ENCODE assay signal across 18 cellular contexts in genomic region chr6:42306439-42307140, GRCh38.
DNase-seq lines count a peak whose midpoint lies in the region; ATAC-seq, FAIRE-seq and TF ChIP-seq lines count a peak whose summit lies in the region.
"Had no signal": no experiment of that assay in that cellular context is flagged by ENCODE, and none has a peak within 500 bp of the region (broad histone marks: within the 10 kb centered on the region; RNA-seq: fewer than 3 reads in every experiment).

No MANE protein-coding gene starts in this region.

- peaks cover 2% of the 10 kb centered on the region for H3K36me3 Mint-ChIP-seq in effector memory CD8-positive, alpha-beta T cell (ENCODE audit: insufficient read depth)

- WGBS in small intestine, 3 donors: 14 to 61% (median 46%) methylated on average over 7 of the region's 7 CpGs

- CTCF ChIA-PET in HEK293 (lab: Yijun Ruan, JAX): interaction anchor here (0.6 to 2.1 kb wide), 4 partner anchors 9 to 241 kb away, joined by 3 to 14 read pairs (median 4); no protein-coding TSS in a partner anchor

- no peak overlapping the region for H3K4me3 Mint-ChIP-seq in effector memory CD8-positive, alpha-beta T cell
- H3K4me3 Mint-ChIP-seq: CD8-positive, alpha-beta memory T cell had no signal

- in situ Hi-C loops in GM13976 (cut with MboI; ENCODE audit: low sequenced_read_pairs, unreplicated experiment): no loop called here

- no peak for TF ChIP-seq CTCF in HEK293 (tag by site-specific recombination; IDR thresholded peaks at IDR 0.05)
- TF ChIP-seq CTCF in GM13976 (IDR thresholded peaks at IDR 0.05; ENCODE audit: borderline replicate concordance, control extremely low read depth, extremely low read depth, insufficient read depth, missing control alignments): no peak

- H3K9me3 ChIP-seq in HEK293 (ENCODE audit: control insufficient read depth, insufficient read depth, low read depth, low read length) (no peaks in the 10 kb centered on the region), small intestine (ENCODE audit: control insufficient read depth, low read depth) (no peaks in the 10 kb centered on the region)
- H3K9me3 ChIP-seq: BLaER1 treated with 17β-estradiol and CSF1 and Interleukin-3, amounts not matched to agents 10 nM and 100 nM; HAP-1; SJSA1 had no signal

- DNase-seq in NCI-H69 (lab: John Stamatoyannopoulos, UW): peak; percentile 38
- DNase-seq in effector memory CD8-positive, alpha-beta T cell: no peak
- peak; percentile 72 for DNase-seq in small intestine
- DNase-seq in kidney glomerular epithelial cell (lab: John Stamatoyannopoulos, UW): no peak
- no peak for DNase-seq in GM13976 (ENCODE audit: low spot score)
- DNase-seq: CD8-positive, alpha-beta memory T cell; DND-41; MM.1S; NCI-H1092; NCI-H1436 treated with DMSO at 0.1 percent for 48 hours; NCI-H2107; NCI-H510A; NCI-H774 had no signal

- H3K4me1 ChIP-seq in HEK293 (ENCODE audit: control insufficient read depth, insufficient read depth, low read length) (no peaks in the 10 kb centered on the region), small intestine (ENCODE audit: control insufficient read depth in 2 of 2, insufficient read depth in 1 of 2, low read depth in 1 of 2, low read length in 1 of 2) (peaks cover 0 to 5% of the 10 kb centered on the region in 2 donors)
- H3K4me1 ChIP-seq: HAP-1, SJSA1 had no signal

- H3K27ac ChIP-seq in HEK293 (ENCODE audit: extremely low read depth, low read depth, low read length) (no peak overlapping the region), small intestine (ENCODE audit: low read depth in 1 of 2, low read length in 1 of 2) (peak overlapping the region in 1 of 2 donors; percentile 48)
- H3K27ac ChIP-seq: BLaER1 treated with 17β-estradiol and CSF1 and Interleukin-3, amounts not matched to agents 10 nM and 100 nM; SJSA1 had no signal

- H3K4me3 ChIP-seq in HEK293 (ENCODE audit: low read depth, low read length): no peak overlapping the region
- no peak overlapping the region for H3K4me3 ChIP-seq in small intestine (ENCODE audit: low read depth in 1 of 2, low read length in 2 of 2)
- H3K4me3 ChIP-seq: BLaER1 treated with 17β-estradiol and CSF1 and Interleukin-3, amounts not matched to agents 10 nM and 100 nM; HAP-1; SJSA1 had no signal

- no peaks in the 10 kb centered on the region for H3K36me3 ChIP-seq in HEK293 (ENCODE audit: control insufficient read depth in 2 of 2, insufficient read depth in 1 of 2, low read length in 2 of 2)
- H3K36me3 ChIP-seq in small intestine (ENCODE audit: control insufficient read depth in 2 of 2, insufficient read depth in 2 of 2, low read length in 2 of 2): no peaks in the 10 kb centered on the region
- H3K36me3 ChIP-seq: HAP-1, SJSA1 had no signal

- no peaks in the 10 kb centered on the region for H3K27me3 Mint-ChIP-seq in effector memory CD8-positive, alpha-beta T cell

- peaks cover 22 to 34% of the 10 kb centered on the region in 2 donors for H3K4me1 Mint-ChIP-seq in effector memory CD8-positive, alpha-beta T cell (ENCODE audit: low read depth in 2 of 2)

- no peak for ATAC-seq in effector memory CD8-positive, alpha-beta T cell (replicated peaks)
- ATAC-seq in GM18873 (IDR thresholded peaks at IDR 0.05; ENCODE audit: low FRiP score, unreplicated experiment): no peak

- no peaks in the 10 kb centered on the region for H3K27me3 ChIP-seq in small intestine (ENCODE audit: control insufficient read depth in 2 of 2, insufficient read depth in 2 of 2, low read length in 2 of 2)
- H3K27me3 ChIP-seq: BLaER1 treated with 17β-estradiol and CSF1 and Interleukin-3, amounts not matched to agents 10 nM and 100 nM; SJSA1 had no signal

- peak overlapping the region; percentile 61 to 91 for H3K27ac Mint-ChIP-seq in effector memory CD8-positive, alpha-beta T cell

- POLR2A ChIA-PET in HEK293 (lab: Yijun Ruan, JAX): no interaction called here

- no peaks in the 10 kb centered on the region for H3K9me3 Mint-ChIP-seq in effector memory CD8-positive, alpha-beta T cell
- H3K9me3 Mint-ChIP-seq: CD8-positive, alpha-beta memory T cell had no signal

- FAIRE-seq in small intestine (lab: Jason Lieb, UNC): no peak

TF ChIP-seq in HEK293, 187 proteins besides CTCF, POLR2A, EP300 and RAD21:
- TF ChIP-seq ZNF571 (tag by site-specific recombination; IDR thresholded peaks at IDR 0.05) (no peak), ZNF623 (tag by site-specific recombination; IDR thresholded peaks at IDR 0.05) (peak; percentile 95)

Comparison
In these comparisons a context has a peak if more than half of its experiments do, and no peak if none do; other contexts are left out.
1. DNase-seq: peak in NCI-H69 (single experiment) and small intestine (single experiment); none in effector memory CD8-positive, alpha-beta T cell (0 of 3), kidney glomerular epithelial cell (single experiment) and GM13976 (single experiment).